ENCODE assay signal across 22 cellular contexts in the genomic region with DNA sequence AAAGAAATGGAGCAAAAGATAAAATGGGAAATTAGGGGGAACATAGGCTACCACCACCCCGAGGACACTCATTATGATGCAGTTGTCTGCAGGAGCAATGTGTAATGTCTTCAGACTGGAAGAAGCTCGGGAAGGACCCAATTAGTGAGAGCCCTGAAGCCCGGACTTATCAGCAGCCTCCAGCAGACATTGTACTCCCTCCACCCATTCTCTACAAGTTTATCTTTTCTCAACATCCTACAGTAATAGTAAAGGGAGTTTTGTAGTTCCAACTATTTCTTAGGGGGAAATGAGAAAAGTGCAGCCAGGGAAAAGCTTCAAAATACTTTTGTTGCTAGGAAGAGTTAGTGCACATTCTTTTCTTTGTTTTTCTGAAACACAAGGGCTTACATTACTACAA.
"Had no signal": no experiment of that assay in that cellular context is flagged by ENCODE, and none has a peak within 500 bp of the region (broad histone marks: within the 10 kb centered on the region; RNA-seq: fewer than 3 reads in every experiment).

No MANE protein-coding gene starts in this region.

- H2AFZ ChIP-seq: PC-9 had no signal

- H3K27ac ChIP-seq: adrenal gland, breast epithelium, PC-9, WERI-Rb-1 had no signal

- H3K4me3 ChIP-seq: adrenal gland, breast epithelium, MG63, PC-9 had no signal

- H3K27me3 ChIP-seq: adrenal gland, breast epithelium, MG63 had no signal

- H3K4me1 ChIP-seq: adrenal gland, breast epithelium had no signal

- H3K36me3 ChIP-seq: adrenal gland, breast epithelium, MG63, WERI-Rb-1 had no signal

- DNase-seq: activated CD4-positive, alpha-beta T cell treated with anti-CD3 and anti-CD28 coated beads for 4 hours; activated CD8-positive, alpha-beta memory T cell treated with anti-CD3 and anti-CD28 coated beads, Interleukin-2, amount 50 U/mL, for 48 hours; activated CD8-positive, alpha-beta T cell treated with anti-CD3 and anti-CD28 coated beads for 36 hours; activated naive CD4-positive, alpha-beta T cell treated with anti-CD3 and anti-CD28 coated beads, Interleukin-2, amount 50 U/mL, for 16 hours; activated naive CD8-positive, alpha-beta T cell treated with anti-CD3 and anti-CD28 coated beads, Interleukin-2, amount 10 ng/mL, durations not matched to agents 7 days and 5 days; activated T-cell treated with anti-CD3 and anti-CD28 coated beads, Interleukin-2, amount 50 U/mL, for 1 hour; adrenal gland; aorta; caudate nucleus; MG63; MV-4-11; NCI-H1092 treated with DMSO at 0.1 percent for 48 hours; NCI-H1417 treated with DMSO at 0.1 percent for 48 hours; NCI-H1694 treated with DMSO at 0.1 percent for 48 hours; NCI-H2081; NCI-H510A treated with DMSO at 0.1 percent for 48 hours; NCI-H69; NK-92 treated with Interleukin-12 subunit alpha and Interleukin-12 subunit beta, amount 100 ng/mL, for 24 hours; PC-9; SHP77 treated with DMSO at 0.1 percent for 48 hours; WERI-Rb-1 had no signal

- H3K9me3 ChIP-seq: adrenal gland, breast epithelium, MG63 had no signal

- H3K4me2 ChIP-seq: PC-9 had no signal

- ATAC-seq: activated CD8-positive, alpha-beta T cell treated with anti-CD3 and anti-CD28 coated beads for 36 hours had no signal
